ENCODE assay signal across 1 cellular context in genomic region chr16:89641719-89642187, GRCh38.
TF ChIP-seq lines count a peak whose summit lies in the region.

No MANE protein-coding gene starts in this region.

TF ChIP-seq in SK-N-SH, 30 proteins besides CTCF, POLR2A, EP300 and RAD21 (continued from another document):
- TF ChIP-seq USF2 (IDR thresholded peaks at IDR 0.05; ENCODE audit: borderline replicate concordance, low read depth, low read length) (no peak), POLR2AphosphoS5 (IDR thresholded peaks at IDR 0.05; ENCODE audit: low read depth, low read length) (no peak), RCOR1 (IDR thresholded peaks at IDR 0.05; ENCODE audit: low read length) (no peak), CHD2 (IDR thresholded peaks at IDR 0.05; ENCODE audit: low read length, partially characterized antibody) (no peak), TEAD4 (IDR thresholded peaks at IDR 0.05; ENCODE audit: borderline replicate concordance, insufficient read depth) (no peak), TAF1 (IDR thresholded peaks at IDR 0.05; ENCODE audit: borderline replicate concordance, low read depth, low read length) (no peak), RFX5 (IDR thresholded peaks at IDR 0.05; ENCODE audit: low read length) (no peak), SIN3A (IDR thresholded peaks at IDR 0.05; ENCODE audit: borderline replicate concordance, low read depth, low read length) (no peak), USF1 (IDR thresholded peaks at IDR 0.05; ENCODE audit: borderline replicate concordance, low read depth) (no peak), MAX (IDR thresholded peaks at IDR 0.05; ENCODE audit: low read depth) (no peak), GABPA (IDR thresholded peaks at IDR 0.05; ENCODE audit: low read depth) (no peak)
